20 cellular contexts compared by ENCODE assay signal in genomic region chr19:42710986-42711385, GRCh38. TPM values are rescaled to one million over a fixed set of nuclear protein-coding genes. Genes with fewer than 3 reads are reported as not detected.
"Had no signal": no experiment of that assay in that cellular context is flagged by ENCODE, and none has a peak within 500 bp of the region (broad histone marks: within the 10 kb centered on the region; RNA-seq: fewer than 3 reads in every experiment).

No MANE protein-coding gene starts in this region.

RNA-seq across cellular contexts. Expression of gene PSG3, which starts 29.3 kb away (rescaled TPM):
- total RNA-seq: activated CD4-positive, alpha-beta T cell treated with anti-CD3 and anti-CD28 coated beads for 36 hours; activated CD4-positive, alpha-beta T cell treated with anti-CD3 and anti-CD28 coated beads, Interleukin-2, amount 10 ng/mL, durations not matched to agents 7 days and 5 days; activated CD8-positive, alpha-beta memory T cell treated with anti-CD3 and anti-CD28 coated beads for 36 hours; activated CD8-positive, alpha-beta T cell treated with anti-CD3 and anti-CD28 coated beads for 36 hours; activated naive CD4-positive, alpha-beta T cell treated with anti-CD3 and anti-CD28 coated beads for 36 hours; activated naive CD8-positive, alpha-beta T cell treated with anti-CD3 and anti-CD28 coated beads, Interleukin-2, amount 10 ng/mL, durations not matched to agents 7 days and 5 days; activated T-cell treated with anti-CD3 and anti-CD28 coated beads, Interleukin-2, amount 50 U/mL, for 4 hours; activated T-cell treated with anti-CD3 and anti-CD28 coated beads, Interleukin-2, amount 50 U/mL, for 72 hours; activated T-helper 1 cell treated with anti-CD3 and anti-CD28 coated beads, Interleukin-12 subunit alpha, Interleukin-12 subunit beta, Interleukin-2, Interleukin-4 antibody, amounts not matched to agents 30 ng/mL and 10 ng/mL and 1 ng/mL, durations not matched to agents 14 hours and 24 hours and 36 hours; ascending aorta; bronchial epithelial cell; cardiac muscle cell; chondrocyte; T-cell; T-helper 1 cell treated with Interleukin-12 subunit alpha and Interleukin-12 subunit beta and Interleukin-4 antibody, amounts not matched to agents 30 ng/mL and 1 ng/mL, for 36 hours; T-helper 2 cell treated with Interferon-gamma antibody and Interleukin-4, amounts not matched to agents 100 ng/mL and 5 ng/mL, for 36 hours; WTC11 had no signal
- polyA plus RNA-seq: adipose tissue, cardiac muscle cell had no signal

RNA-seq across cellular contexts. Expression of gene PSG8, which starts 54.5 kb away (rescaled TPM):
- total RNA-seq: activated CD4-positive, alpha-beta T cell treated with anti-CD3 and anti-CD28 coated beads for 36 hours; activated CD4-positive, alpha-beta T cell treated with anti-CD3 and anti-CD28 coated beads, Interleukin-2, amount 10 ng/mL, durations not matched to agents 7 days and 5 days; activated CD8-positive, alpha-beta memory T cell treated with anti-CD3 and anti-CD28 coated beads for 36 hours; activated CD8-positive, alpha-beta T cell treated with anti-CD3 and anti-CD28 coated beads for 36 hours; activated naive CD4-positive, alpha-beta T cell treated with anti-CD3 and anti-CD28 coated beads for 36 hours; activated naive CD8-positive, alpha-beta T cell treated with anti-CD3 and anti-CD28 coated beads, Interleukin-2, amount 10 ng/mL, durations not matched to agents 7 days and 5 days; activated T-cell treated with anti-CD3 and anti-CD28 coated beads, Interleukin-2, amount 50 U/mL, for 4 hours; activated T-cell treated with anti-CD3 and anti-CD28 coated beads, Interleukin-2, amount 50 U/mL, for 72 hours; activated T-helper 1 cell treated with anti-CD3 and anti-CD28 coated beads, Interleukin-12 subunit alpha, Interleukin-12 subunit beta, Interleukin-2, Interleukin-4 antibody, amounts not matched to agents 30 ng/mL and 10 ng/mL and 1 ng/mL, durations not matched to agents 14 hours and 24 hours and 36 hours; activated T-helper 17 cell treated with anti-CD3 and anti-CD28 coated beads, Interleukin-2, amount 50 U/mL, for 72 hours; ascending aorta; bronchial epithelial cell; cardiac muscle cell; chondrocyte; T-cell; T-helper 1 cell treated with Interleukin-12 subunit alpha and Interleukin-12 subunit beta and Interleukin-4 antibody, amounts not matched to agents 30 ng/mL and 1 ng/mL, for 36 hours; T-helper 17 cell; T-helper 2 cell treated with Interferon-gamma antibody and Interleukin-4, amounts not matched to agents 100 ng/mL and 5 ng/mL, for 36 hours; WTC11 had no signal
- polyA plus RNA-seq: adipose tissue, cardiac muscle cell had no signal
